ENCODE assay signal across 27 cellular contexts in genomic region chr7:77897004-77897547, GRCh38.
DNase-seq lines count a peak whose midpoint lies in the region; ATAC-seq, FAIRE-seq and TF ChIP-seq lines count a peak whose summit lies in the region.
"Had no signal": no experiment of that assay in that cellular context is flagged by ENCODE, and none has a peak within 500 bp of the region (broad histone marks: within the 10 kb centered on the region; RNA-seq: fewer than 3 reads in every experiment).

No MANE protein-coding gene starts in this region.

- CTCF ChIA-PET in WTC11 (lab: Charles Lee) = no interaction called here

- no peaks in the 10 kb centered on the region for H3K9me3 ChIP-seq in CD4-positive, CD25-positive, alpha-beta regulatory T cell (ENCODE audit: control insufficient read depth in 2 of 2, low read length in 2 of 2)
- H3K9me3 ChIP-seq: Peyer's patch, SJSA1 had no signal

- peak overlapping the region in 3 of 4 donors; percentile 10 to 38 (median 33) for H3K4me3 Mint-ChIP-seq in CD4-positive, CD25-positive, alpha-beta regulatory T cell
- H3K4me3 Mint-ChIP-seq in WTC11 = no peak overlapping the region
- H3K4me3 Mint-ChIP-seq: B cell, CD14-positive monocyte, H9, HFFc6 had no signal

- peak in 1 of 3 donors; percentile 79 for DNase-seq in CD4-positive, CD25-positive, alpha-beta regulatory T cell
- DNase-seq in stimulated activated CD4-positive, alpha-beta T cell treated with anti-CD3 and anti-CD28 coated beads, Interleukin-12 subunit alpha, Interleukin-12 subunit beta, amount 100 ng/mL, for 4 hours = no peak
- DNase-seq in WTC11 (ENCODE audit: low spot score) = no peak
- DNase-seq: 8988T; DMS53; H9; HFFc6; MM.1S; NCI-H1092 treated with DMSO at 0.1 percent for 48 hours; NCI-H146; NCI-H2029; NCI-H345; NCI-H524; NCI-H774; NK-92 treated with Interleukin-12 subunit alpha and Interleukin-12 subunit beta, amount 100 ng/mL, for 24 hours; Peyer's patch had no signal

- no peaks in the 10 kb centered on the region for H3K27me3 Mint-ChIP-seq in CD4-positive, CD25-positive, alpha-beta regulatory T cell
- H3K27me3 Mint-ChIP-seq in WTC11 (ENCODE audit: low read depth) = no peaks in the 10 kb centered on the region
- H3K27me3 Mint-ChIP-seq: B cell had no signal

- peak; percentile 25 for FAIRE-seq in TTC549 (lab: Jason Lieb, UNC)
- peak; percentile 61 for FAIRE-seq in islet of Langerhans (lab: Jason Lieb, UNC)
- FAIRE-seq: D721Med, GM12892 had no signal

- H3K27me3 ChIP-seq in CD4-positive, CD25-positive, alpha-beta regulatory T cell (ENCODE audit: control insufficient read depth, insufficient read depth, low read length) = no peaks in the 10 kb centered on the region
- H3K27me3 ChIP-seq: Peyer's patch, SJSA1 had no signal

- peaks cover 10% of the 10 kb centered on the region for H3K36me3 ChIP-seq in CD4-positive, CD25-positive, alpha-beta regulatory T cell (ENCODE audit: control insufficient read depth, insufficient read depth, low read length)
- H3K36me3 ChIP-seq: Peyer's patch, SJSA1 had no signal

- peak overlapping the region; percentile 16 for H3K4me3 ChIP-seq in CD4-positive, CD25-positive, alpha-beta regulatory T cell (ENCODE audit: low read depth, low read length)
- H3K4me3 ChIP-seq: GM23248, Peyer's patch, SJSA1 had no signal

- ATAC-seq in CD4-positive, CD25-positive, alpha-beta regulatory T cell (ENCODE audit: low read depth in 2 of 2) = peak; percentile 46 to 47
- peak; percentile 49 for ATAC-seq in GM18868 (IDR thresholded peaks at IDR 0.05; ENCODE audit: unreplicated experiment)
- ATAC-seq in GM18519 (IDR thresholded peaks at IDR 0.05; ENCODE audit: low FRiP score, unreplicated experiment) = no peak
- ATAC-seq in GM19397 (IDR thresholded peaks at IDR 0.05; ENCODE audit: unreplicated experiment) = no peak
- ATAC-seq in WTC11 = no peak

- peaks cover 14% of the 10 kb centered on the region for H3K4me1 ChIP-seq in CD4-positive, CD25-positive, alpha-beta regulatory T cell (ENCODE audit: control insufficient read depth, insufficient read depth, low read length, poor library complexity, severe bottlenecking)
- H3K4me1 ChIP-seq: Peyer's patch had no signal

- TF ChIP-seq CTCF in WTC11 (IDR thresholded peaks at IDR 0.05) = no peak

- POLR2A ChIA-PET in WTC11 (lab: Charles Lee) = no interaction called here

- no peaks in the 10 kb centered on the region for H3K9me3 Mint-ChIP-seq in CD4-positive, CD25-positive, alpha-beta regulatory T cell
- no peaks in the 10 kb centered on the region for H3K9me3 Mint-ChIP-seq in WTC11
- H3K9me3 Mint-ChIP-seq: CD14-positive monocyte, H9, HFFc6 had no signal

- H3K36me3 Mint-ChIP-seq in CD4-positive, CD25-positive, alpha-beta regulatory T cell = peaks cover 12% of the 10 kb centered on the region
- H3K36me3 Mint-ChIP-seq in WTC11 = no peaks in the 10 kb centered on the region

- H3K4me1 Mint-ChIP-seq in CD4-positive, CD25-positive, alpha-beta regulatory T cell = peaks cover 16 to 41% (median 35%) of the 10 kb centered on the region in 4 donors
- no peaks in the 10 kb centered on the region for H3K4me1 Mint-ChIP-seq in WTC11

- peak overlapping the region; percentile 5 for H3K27ac ChIP-seq in CD4-positive, CD25-positive, alpha-beta regulatory T cell (ENCODE audit: insufficient read depth, low read length, poor library complexity, severe bottlenecking)
- H3K27ac ChIP-seq: GM23248, Peyer's patch, SJSA1 had no signal

- H3K27ac Mint-ChIP-seq in CD4-positive, CD25-positive, alpha-beta regulatory T cell = peak overlapping the region in 1 of 3 donors; percentile 38
- no peak overlapping the region for H3K27ac Mint-ChIP-seq in WTC11
- H3K27ac Mint-ChIP-seq: B cell, CD14-positive monocyte, H9, HFFc6 had no signal

TF ChIP-seq in WTC11, 78 proteins besides CTCF, POLR2A, EP300 and RAD21 (continues in another document):
- TF ChIP-seq OVOL2 (CRISPR knock-in tag; IDR thresholded peaks at IDR 0.05; ENCODE audit: borderline replicate concordance) (no peak), GRHL2 (CRISPR knock-in tag; IDR thresholded peaks at IDR 0.05; ENCODE audit: insufficient replicate concordance, severe bottlenecking) (no peak), NFE2L1 (CRISPR knock-in tag; IDR thresholded peaks at IDR 0.05) (no peak), ARID4B (CRISPR knock-in tag; IDR thresholded peaks at IDR 0.05; ENCODE audit: borderline replicate concordance) (no peak), ATF6 (CRISPR knock-in tag; IDR thresholded peaks at IDR 0.05) (no peak), ZNF138 (CRISPR knock-in tag; conservative IDR thresholded peaks at IDR 0.05) (no peak), IRF2 (CRISPR knock-in tag; IDR thresholded peaks at IDR 0.05; ENCODE audit: borderline replicate concordance, low read depth) (no peak)
- TF ChIP-seq, protein P1, sequence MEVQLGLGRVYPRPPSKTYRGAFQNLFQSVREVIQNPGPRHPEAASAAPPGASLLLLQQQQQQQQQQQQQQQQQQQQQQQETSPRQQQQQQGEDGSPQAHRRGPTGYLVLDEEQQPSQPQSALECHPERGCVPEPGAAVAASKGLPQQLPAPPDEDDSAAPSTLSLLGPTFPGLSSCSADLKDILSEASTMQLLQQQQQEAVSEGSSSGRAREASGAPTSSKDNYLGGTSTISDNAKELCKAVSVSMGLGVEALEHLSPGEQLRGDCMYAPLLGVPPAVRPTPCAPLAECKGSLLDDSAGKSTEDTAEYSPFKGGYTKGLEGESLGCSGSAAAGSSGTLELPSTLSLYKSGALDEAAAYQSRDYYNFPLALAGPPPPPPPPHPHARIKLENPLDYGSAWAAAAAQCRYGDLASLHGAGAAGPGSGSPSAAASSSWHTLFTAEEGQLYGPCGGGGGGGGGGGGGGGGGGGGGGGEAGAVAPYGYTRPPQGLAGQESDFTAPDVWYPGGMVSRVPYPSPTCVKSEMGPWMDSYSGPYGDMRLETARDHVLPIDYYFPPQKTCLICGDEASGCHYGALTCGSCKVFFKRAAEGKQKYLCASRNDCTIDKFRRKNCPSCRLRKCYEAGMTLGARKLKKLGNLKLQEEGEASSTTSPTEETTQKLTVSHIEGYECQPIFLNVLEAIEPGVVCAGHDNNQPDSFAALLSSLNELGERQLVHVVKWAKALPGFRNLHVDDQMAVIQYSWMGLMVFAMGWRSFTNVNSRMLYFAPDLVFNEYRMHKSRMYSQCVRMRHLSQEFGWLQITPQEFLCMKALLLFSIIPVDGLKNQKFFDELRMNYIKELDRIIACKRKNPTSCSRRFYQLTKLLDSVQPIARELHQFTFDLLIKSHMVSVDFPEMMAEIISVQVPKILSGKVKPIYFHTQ (CRISPR knock-in tag; IDR thresholded peaks at IDR 0.05) = no peak
- TF ChIP-seq, protein P2, sequence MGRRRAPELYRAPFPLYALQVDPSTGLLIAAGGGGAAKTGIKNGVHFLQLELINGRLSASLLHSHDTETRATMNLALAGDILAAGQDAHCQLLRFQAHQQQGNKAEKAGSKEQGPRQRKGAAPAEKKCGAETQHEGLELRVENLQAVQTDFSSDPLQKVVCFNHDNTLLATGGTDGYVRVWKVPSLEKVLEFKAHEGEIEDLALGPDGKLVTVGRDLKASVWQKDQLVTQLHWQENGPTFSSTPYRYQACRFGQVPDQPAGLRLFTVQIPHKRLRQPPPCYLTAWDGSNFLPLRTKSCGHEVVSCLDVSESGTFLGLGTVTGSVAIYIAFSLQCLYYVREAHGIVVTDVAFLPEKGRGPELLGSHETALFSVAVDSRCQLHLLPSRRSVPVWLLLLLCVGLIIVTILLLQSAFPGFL (CRISPR knock-in tag; IDR thresholded peaks at IDR 0.05; ENCODE audit: borderline replicate concordance) = no peak

Comparison
In these comparisons a context has a peak if more than half of its experiments do, and no peak if none do; other contexts are left out.
1. ATAC-seq: peak in CD4-positive, CD25-positive, alpha-beta regulatory T cell (2 of 2) and GM18868 (single experiment); none in GM18519 (single experiment), GM19397 (single experiment) and WTC11 (single experiment).